ENCODE assay signal across 8 cellular contexts in the genomic region with DNA sequence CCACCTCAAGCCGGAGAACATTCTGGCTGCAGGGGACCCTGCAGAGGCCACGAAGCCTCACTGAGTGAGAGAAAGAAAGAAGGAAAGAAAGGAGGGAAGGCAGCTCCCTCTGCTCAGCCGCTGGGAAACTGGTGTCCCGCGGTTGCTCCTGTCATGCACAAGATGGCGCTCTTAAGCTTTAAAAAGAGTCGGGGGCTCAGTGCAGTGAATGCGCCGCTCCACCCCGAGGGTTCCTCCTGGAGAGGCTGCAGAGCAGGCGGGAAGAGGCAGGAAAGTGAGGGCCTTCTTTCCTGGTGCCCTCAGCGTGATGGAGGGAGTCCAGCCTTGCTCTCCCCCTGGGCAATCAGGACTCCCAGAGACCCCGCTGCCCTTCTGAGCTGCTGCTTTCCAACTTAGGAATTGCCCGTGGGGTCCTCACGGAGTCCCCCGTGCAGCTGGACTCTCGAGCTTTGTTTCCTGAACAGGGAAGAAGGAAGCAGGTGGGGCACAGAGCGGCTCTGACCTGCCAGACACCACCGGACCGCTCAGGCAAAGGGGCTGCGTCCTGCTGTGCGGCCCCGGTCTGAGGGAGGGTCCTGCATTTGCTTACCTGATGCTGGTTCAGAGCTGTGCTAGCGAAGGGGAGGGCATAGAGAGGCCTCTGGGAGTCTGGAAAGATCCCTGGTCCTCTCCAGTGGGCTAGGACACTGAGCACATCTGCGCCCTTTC.
A peak's percentile ranks its signal among the peaks of the same experiment; 100 is the strongest.
DNase-seq lines count a peak whose midpoint lies in the region; ATAC-seq and TF ChIP-seq lines count a peak whose summit lies in the region.

No MANE protein-coding gene starts in this region.

- CTCF ChIA-PET in OCI-LY7 (lab: Charles Lee; ENCODE audit: unreplicated experiment), result no interaction called here

- no peak overlapping the region for H3K4me2 ChIP-seq in GM23248 (ENCODE audit: unreplicated experiment)
- no peak overlapping the region for H3K4me2 ChIP-seq in OCI-LY7 (ENCODE audit: low read length)

- H3K4me3 ChIP-seq in GM23248 (no peak overlapping the region), OCI-LY7 (ENCODE audit: low read depth, low read length, poor library complexity, severe bottlenecking) (no peak overlapping the region)

- no peak overlapping the region for H3K9ac ChIP-seq in GM23248

- no peaks in the 10 kb centered on the region for H3K79me2 ChIP-seq in GM23248 (ENCODE audit: insufficient read depth)
- H3K79me2 ChIP-seq in OCI-LY7 (ENCODE audit: insufficient read depth, low read depth, low read length), result no peaks in the 10 kb centered on the region

- H3K27me3 ChIP-seq in GM23248 (replicated peaks; ENCODE audit: insufficient read depth), result peaks cover 7% of the 10 kb centered on the region; the same call in 1 of the 2 replicates

- no peak overlapping the region for H3K27ac Mint-ChIP-seq in glutamatergic neuron (ENCODE audit: unreplicated experiment)
- no peak overlapping the region for H3K27ac Mint-ChIP-seq in CD14-positive monocyte
- no peak overlapping the region for H3K27ac Mint-ChIP-seq in activated T-cell treated with anti-CD3 and anti-CD28 coated beads, Interleukin-2, amount 50 U/mL, for 24 hours

- no peaks in the 10 kb centered on the region for H3F3A ChIP-seq in GM23248 (ENCODE audit: insufficient read depth)

- H3K27ac ChIP-seq in GM23248 (no peak overlapping the region), OCI-LY7 (ENCODE audit: low read depth, low read length, poor library complexity, severe bottlenecking) (no peak overlapping the region)

- in situ Hi-C loops in GM23248 (cut with MboI), result no loop called here

- ATAC-seq in GM21381 (IDR thresholded peaks at IDR 0.05; ENCODE audit: unreplicated experiment), result no peak

- H3K9me3 ChIP-seq in GM23248 (ENCODE audit: low read depth) (no peaks in the 10 kb centered on the region), OCI-LY7 (ENCODE audit: low read length) (no peaks in the 10 kb centered on the region)

- H2AFZ ChIP-seq in GM23248 (no peak overlapping the region), OCI-LY7 (ENCODE audit: low read length) (no peak overlapping the region)

- no peaks in the 10 kb centered on the region for H3K4me1 ChIP-seq in GM23248 (ENCODE audit: insufficient read depth)
- no peaks in the 10 kb centered on the region for H3K4me1 ChIP-seq in OCI-LY7 (ENCODE audit: insufficient read depth, low read length, poor library complexity, severe bottlenecking)

- no peaks in the 10 kb centered on the region for H3K36me3 ChIP-seq in GM23248 (ENCODE audit: low read depth)
- H3K36me3 ChIP-seq in OCI-LY7 (ENCODE audit: insufficient read depth, low read length), result no peaks in the 10 kb centered on the region

- H4K20me1 ChIP-seq in GM23248 (ENCODE audit: insufficient read depth) (no peaks in the 10 kb centered on the region), OCI-LY7 (ENCODE audit: insufficient read depth, low read length) (no peaks in the 10 kb centered on the region)

- H3K9me3 Mint-ChIP-seq in glutamatergic neuron (ENCODE audit: unreplicated experiment) (no peaks in the 10 kb centered on the region), CD14-positive monocyte (no peaks in the 10 kb centered on the region)
- no peaks in the 10 kb centered on the region for H3K9me3 Mint-ChIP-seq in activated T-cell treated with anti-CD3 and anti-CD28 coated beads, Interleukin-2, amount 50 U/mL, for 24 hours

- H3K4me3 Mint-ChIP-seq in glutamatergic neuron (ENCODE audit: unreplicated experiment) (no peak overlapping the region), CD14-positive monocyte (peak overlapping the region in 1 of 2 donors; percentile 59)
- no peak overlapping the region for H3K4me3 Mint-ChIP-seq in activated T-cell treated with anti-CD3 and anti-CD28 coated beads, Interleukin-2, amount 50 U/mL, for 24 hours

- BruUV-seq in OCI-LY7 (replicated peaks; lab: Mats Ljungman, UMichigan), result no TSS peak

- H3K27me3 Mint-ChIP-seq in glutamatergic neuron (ENCODE audit: unreplicated experiment) (no peaks in the 10 kb centered on the region), CD14-positive monocyte (ENCODE audit: low read depth in 3 of 3) (peaks cover 31 to 50% (median 45%) of the 10 kb centered on the region in 3 donors)
- H3K27me3 Mint-ChIP-seq in activated T-cell treated with anti-CD3 and anti-CD28 coated beads, Interleukin-2, amount 50 U/mL, for 24 hours, result peaks cover 78% of the 10 kb centered on the region

- TF ChIP-seq CTCF in OCI-LY7 (conservative IDR thresholded peaks at IDR 0.05; ENCODE audit: low read length) (peak; percentile 76), glutamatergic neuron (IDR thresholded peaks at IDR 0.05; ENCODE audit: partially characterized antibody, unreplicated experiment) (peak; percentile 69), CD14-positive monocyte (IDR thresholded peaks at IDR 0.05) (no peak)

- 30 to 33% methylated on average over 24 to 25 of the region's 25 CpGs for WGBS in GM23248 (ENCODE audit: low coverage in 1 of 2, low lambda C conversion rate in 2 of 2, missing lambda C conversion rate in 2 of 2), 2 experiments

- H3K4me1 Mint-ChIP-seq in glutamatergic neuron (ENCODE audit: low read depth, unreplicated experiment) (peaks cover 9% of the 10 kb centered on the region), CD14-positive monocyte (no peaks in the 10 kb centered on the region)
- no peaks in the 10 kb centered on the region for H3K4me1 Mint-ChIP-seq in activated T-cell treated with anti-CD3 and anti-CD28 coated beads, Interleukin-2, amount 50 U/mL, for 24 hours (ENCODE audit: low read depth)

- intact Hi-C loops in OCI-LY7 (cut with micrococcal nuclease; ENCODE audit: unreplicated experiment) (no loop called here), CD14-positive monocyte (cut with micrococcal nuclease) (no loop called here)

- POLR2A ChIA-PET in OCI-LY7 (lab: Charles Lee), result interaction anchor here (0.5 kb wide), 1 partner anchor 500 kb away, joined by 3 read pairs; no protein-coding TSS in a partner anchor

- peak; percentile 31 to 35 for DNase-seq in AML-193 (lab: John Stamatoyannopoulos, UW)
- peak; percentile 48 for DNase-seq in GM23248
- peak; percentile 24 for DNase-seq in OCI-LY7 (ENCODE audit: low spot score)
- peak; percentile 87 for DNase-seq in glutamatergic neuron
- peak; percentile 40 for DNase-seq in stimulated activated CD8-positive, alpha-beta memory T cell treated with anti-CD3 and anti-CD28 coated beads, Interleukin-4, amount 100 ng/mL, for 48 hours
- no peak for DNase-seq in CD14-positive monocyte (ENCODE audit: low spot score)
- no peak for DNase-seq in activated T-cell treated with anti-CD3 and anti-CD28 coated beads, Interleukin-2, amount 50 U/mL, for 24 hours

- no peaks in the 10 kb centered on the region for H3K9me2 ChIP-seq in GM23248 (ENCODE audit: insufficient read depth)
- H3K9me2 ChIP-seq in OCI-LY7 (ENCODE audit: insufficient read depth, low read length), result no peaks in the 10 kb centered on the region

- no peaks in the 10 kb centered on the region for H3K36me3 Mint-ChIP-seq in glutamatergic neuron (ENCODE audit: unreplicated experiment)
- no peaks in the 10 kb centered on the region for H3K36me3 Mint-ChIP-seq in CD14-positive monocyte
- no peaks in the 10 kb centered on the region for H3K36me3 Mint-ChIP-seq in activated T-cell treated with anti-CD3 and anti-CD28 coated beads, Interleukin-2, amount 50 U/mL, for 24 hours (ENCODE audit: low read depth)

Comparison
In these comparisons a context has a peak if more than half of its experiments do, and no peak if none do; other contexts are left out.
1. DNase-seq: peak in AML-193 (2 of 2), GM23248 (single experiment), OCI-LY7 (single experiment), glutamatergic neuron (single experiment) and stimulated activated CD8-positive, alpha-beta memory T cell treated with anti-CD3 and anti-CD28 coated beads, Interleukin-4, amount 100 ng/mL, for 48 hours (single experiment); none in CD14-positive monocyte (single experiment) and activated T-cell treated with anti-CD3 and anti-CD28 coated beads, Interleukin-2, amount 50 U/mL, for 24 hours (single experiment).